ENCODE assay signal across 8 cellular contexts in genomic region chr4:41644288-41644914, GRCh38.
A peak's percentile ranks its signal among the peaks of the same experiment; 100 is the strongest.
DNase-seq lines count a peak whose midpoint lies in the region; ATAC-seq and TF ChIP-seq lines count a peak whose summit lies in the region.

No MANE protein-coding gene starts in this region.

- TF ChIP-seq POLR2A in heart left ventricle (IDR thresholded peaks at IDR 0.05), result no peak

- peaks cover 27% of the 10 kb centered on the region for H3K27me3 Mint-ChIP-seq in activated naive CD8-positive, alpha-beta T cell treated with anti-CD3 and anti-CD28 coated beads, Interleukin-2, amount 10 ng/mL, durations not matched to agents 7 days and 5 days

- H3K27me3 ChIP-seq in heart left ventricle, result peaks cover 0 to 19% (median 0%) of the 10 kb centered on the region in 9 donors

- H3K27ac ChIP-seq in heart left ventricle, result peak overlapping the region in 4 of 12 donors; percentile 27 to 55 (median 46)

- H3K4me3 ChIP-seq in heart left ventricle, result peak overlapping the region in 6 of 12 donors; percentile 7 to 31 (median 14)

- 15 to 34% (median 23%) methylated on average over 29 to 41 of the region's 41 CpGs for WGBS in heart left ventricle, 4 donors

- TF ChIP-seq CTCF in heart left ventricle (IDR thresholded peaks at IDR 0.05), result peak; percentile 76 to 96 (median 90)

- no peaks in the 10 kb centered on the region for H3K9me3 ChIP-seq in heart left ventricle

- no peak overlapping the region for H3K4me3 Mint-ChIP-seq in activated naive CD8-positive, alpha-beta T cell treated with anti-CD3 and anti-CD28 coated beads, Interleukin-2, amount 10 ng/mL, durations not matched to agents 7 days and 5 days

- POLR2A ChIA-PET in activated naive CD8-positive, alpha-beta T cell treated with anti-CD3 and anti-CD28 coated beads, Interleukin-2, amount 10 ng/mL, durations not matched to agents 7 days and 5 days (lab: Charles Lee), result interaction anchor here (0.6 kb wide), 1 partner anchor 722 kb away, joined by 3 read pairs; no protein-coding TSS in a partner anchor

- H3K36me3 Mint-ChIP-seq in activated naive CD8-positive, alpha-beta T cell treated with anti-CD3 and anti-CD28 coated beads, Interleukin-2, amount 10 ng/mL, durations not matched to agents 7 days and 5 days, result no peaks in the 10 kb centered on the region

- intact Hi-C loops in heart left ventricle (cut with DNase I), result loop anchor here in 7 of 10 donors (1.0 to 10.0 kb wide), 7 partner anchors 110 to 363 kb away; partner anchors contain the start of gene LIMCH1 (in 2 of the 7)

- peaks cover 0 to 36% (median 24%) of the 10 kb centered on the region in 12 donors for H3K4me1 ChIP-seq in heart left ventricle

- no peak overlapping the region for H3K27ac Mint-ChIP-seq in activated naive CD8-positive, alpha-beta T cell treated with anti-CD3 and anti-CD28 coated beads, Interleukin-2, amount 10 ng/mL, durations not matched to agents 7 days and 5 days

- H3K9me3 Mint-ChIP-seq in activated naive CD8-positive, alpha-beta T cell treated with anti-CD3 and anti-CD28 coated beads, Interleukin-2, amount 10 ng/mL, durations not matched to agents 7 days and 5 days, result no peaks in the 10 kb centered on the region

- H3K36me3 ChIP-seq in heart left ventricle, result peaks cover 0 to 41% (median 28%) of the 10 kb centered on the region in 9 donors

- DNase-seq in NCI-H146 (lab: John Stamatoyannopoulos, UW) (peak; percentile 19), NCI-H146 treated with DMSO at 0.1 percent for 48 hours (lab: John Stamatoyannopoulos, UW; ENCODE audit: unreplicated experiment) (no peak), heart left ventricle (peak; percentile 64 to 87 (median 77)), pons (ENCODE audit: low spot score) (peak; percentile 63), NCI-H187 treated with DMSO at 0.1 percent for 48 hours (lab: John Stamatoyannopoulos, UW) (no peak)
- DNase-seq in activated naive CD8-positive, alpha-beta T cell treated with anti-CD3 and anti-CD28 coated beads, Interleukin-2, amount 10 ng/mL, durations not matched to agents 7 days and 5 days, result peak; percentile 45
- no peak for DNase-seq in activated effector memory CD4-positive, alpha-beta T cell treated with Interleukin-2 at 50 U/mL for 16 hours

- no peak for ATAC-seq in activated naive CD8-positive, alpha-beta T cell treated with anti-CD3 and anti-CD28 coated beads, Interleukin-2, amount 10 ng/mL, durations not matched to agents 7 days and 5 days (ENCODE audit: low read depth)
- ATAC-seq in heart left ventricle (peak; percentile 63 to 94 (median 92)), HG02938 (IDR thresholded peaks at IDR 0.05; ENCODE audit: unreplicated experiment) (no peak)

- H3K4me1 Mint-ChIP-seq in activated naive CD8-positive, alpha-beta T cell treated with anti-CD3 and anti-CD28 coated beads, Interleukin-2, amount 10 ng/mL, durations not matched to agents 7 days and 5 days, result no peaks in the 10 kb centered on the region

Comparison
In these comparisons a context has a peak if more than half of its experiments do, and no peak if none do; other contexts are left out.
1. DNase-seq: peak in NCI-H146 (single experiment), activated naive CD8-positive, alpha-beta T cell treated with anti-CD3 and anti-CD28 coated beads, Interleukin-2, amount 10 ng/mL, durations not matched to agents 7 days and 5 days (single experiment), heart left ventricle (5 of 5) and pons (single experiment); none in NCI-H146 treated with DMSO at 0.1 percent for 48 hours (single experiment), activated effector memory CD4-positive, alpha-beta T cell treated with Interleukin-2 at 50 U/mL for 16 hours (single experiment) and NCI-H187 treated with DMSO at 0.1 percent for 48 hours (single experiment).
2. ATAC-seq: peak in heart left ventricle (4 of 4); none in activated naive CD8-positive, alpha-beta T cell treated with anti-CD3 and anti-CD28 coated beads, Interleukin-2, amount 10 ng/mL, durations not matched to agents 7 days and 5 days (single experiment) and HG02938 (single experiment).